In genomic region chr1:35557611-35558373, GRCh38 we compare ENCODE assay signal across 1 cellular context.
TF ChIP-seq lines count a peak whose summit lies in the region.

A gene with protein sequence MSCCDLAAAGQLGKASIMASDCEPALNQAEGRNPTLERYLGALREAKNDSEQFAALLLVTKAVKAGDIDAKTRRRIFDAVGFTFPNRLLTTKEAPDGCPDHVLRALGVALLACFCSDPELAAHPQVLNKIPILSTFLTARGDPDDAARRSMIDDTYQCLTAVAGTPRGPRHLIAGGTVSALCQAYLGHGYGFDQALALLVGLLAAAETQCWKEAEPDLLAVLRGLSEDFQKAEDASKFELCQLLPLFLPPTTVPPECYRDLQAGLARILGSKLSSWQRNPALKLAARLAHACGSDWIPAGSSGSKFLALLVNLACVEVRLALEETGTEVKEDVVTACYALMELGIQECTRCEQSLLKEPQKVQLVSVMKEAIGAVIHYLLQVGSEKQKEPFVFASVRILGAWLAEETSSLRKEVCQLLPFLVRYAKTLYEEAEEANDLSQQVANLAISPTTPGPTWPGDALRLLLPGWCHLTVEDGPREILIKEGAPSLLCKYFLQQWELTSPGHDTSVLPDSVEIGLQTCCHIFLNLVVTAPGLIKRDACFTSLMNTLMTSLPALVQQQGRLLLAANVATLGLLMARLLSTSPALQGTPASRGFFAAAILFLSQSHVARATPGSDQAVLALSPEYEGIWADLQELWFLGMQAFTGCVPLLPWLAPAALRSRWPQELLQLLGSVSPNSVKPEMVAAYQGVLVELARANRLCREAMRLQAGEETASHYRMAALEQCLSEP (plus strand): TSS chr1:35557799. CDS start chr1:35558191, 392 bp downstream.

TF ChIP-seq in HepG2, 621 proteins besides CTCF, POLR2A, EP300 and RAD21 (continued from another document and continues in another):
- TF ChIP-seq, protein P1, sequence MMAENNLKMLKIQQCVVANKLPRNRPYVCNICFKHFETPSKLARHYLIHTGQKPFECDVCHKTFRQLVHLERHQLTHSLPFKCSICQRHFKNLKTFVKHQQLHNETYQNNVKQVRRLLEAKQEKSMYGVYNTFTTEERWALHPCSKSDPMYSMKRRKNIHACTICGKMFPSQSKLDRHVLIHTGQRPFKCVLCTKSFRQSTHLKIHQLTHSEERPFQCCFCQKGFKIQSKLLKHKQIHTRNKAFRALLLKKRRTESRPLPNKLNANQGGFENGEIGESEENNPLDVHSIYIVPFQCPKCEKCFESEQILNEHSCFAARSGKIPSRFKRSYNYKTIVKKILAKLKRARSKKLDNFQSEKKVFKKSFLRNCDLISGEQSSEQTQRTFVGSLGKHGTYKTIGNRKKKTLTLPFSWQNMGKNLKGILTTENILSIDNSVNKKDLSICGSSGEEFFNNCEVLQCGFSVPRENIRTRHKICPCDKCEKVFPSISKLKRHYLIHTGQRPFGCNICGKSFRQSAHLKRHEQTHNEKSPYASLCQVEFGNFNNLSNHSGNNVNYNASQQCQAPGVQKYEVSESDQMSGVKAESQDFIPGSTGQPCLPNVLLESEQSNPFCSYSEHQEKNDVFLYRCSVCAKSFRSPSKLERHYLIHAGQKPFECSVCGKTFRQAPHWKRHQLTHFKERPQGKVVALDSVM (CRISPR knock-in tag; IDR thresholded peaks at IDR 0.05) = peak; percentile 49; the same call in 1 of the 2 replicates
- TF ChIP-seq SP1 (IDR thresholded peaks at IDR 0.05) (no peak), SP1 (CRISPR knock-in tag; IDR thresholded peaks at IDR 0.05) (peak; percentile 85), ERF (CRISPR knock-in tag; IDR thresholded peaks at IDR 0.05) (no peak), PAX8 (CRISPR knock-in tag; IDR thresholded peaks at IDR 0.05; ENCODE audit: borderline replicate concordance) (no peak), UBTF (CRISPR knock-in tag; IDR thresholded peaks at IDR 0.05) (peak; percentile 10), RBFOX2 (IDR thresholded peaks at IDR 0.05; ENCODE audit: low read depth, low read length) (no peak; the same call in 1 of the 2 replicates), ZNF737 (CRISPR knock-in tag; IDR thresholded peaks at IDR 0.05; ENCODE audit: borderline replicate concordance) (no peak), IRX3 (CRISPR knock-in tag; IDR thresholded peaks at IDR 0.05; ENCODE audit: borderline replicate concordance, low read depth) (no peak), ZNF790 (CRISPR knock-in tag; IDR thresholded peaks at IDR 0.05; ENCODE audit: borderline replicate concordance) (no peak), SMARCC2 (IDR thresholded peaks at IDR 0.05) (no peak), ZNF543 (CRISPR knock-in tag; IDR thresholded peaks at IDR 0.05) (0 out of 2 replicates have a peak, but pooled peaks have one; percentile 38), MTA1 (CRISPR knock-in tag; IDR thresholded peaks at IDR 0.05; ENCODE audit: borderline replicate concordance) (no peak), SNRNP70 (IDR thresholded peaks at IDR 0.05; ENCODE audit: low read depth, low read length) (no peak), KDM1A (CRISPR knock-in tag; IDR thresholded peaks at IDR 0.05) (no peak), RARA (CRISPR knock-in tag; IDR thresholded peaks at IDR 0.05) (no peak), CC2D1A (CRISPR knock-in tag; IDR thresholded peaks at IDR 0.05) (no peak), MIXL1 (CRISPR knock-in tag; IDR thresholded peaks at IDR 0.05) (0 out of 2 replicates have a peak, but pooled peaks have one; percentile 49), ZNF160 (CRISPR knock-in tag; IDR thresholded peaks at IDR 0.05) (no peak), SOX6 (IDR thresholded peaks at IDR 0.05) (no peak), SOX6 (CRISPR knock-in tag; IDR thresholded peaks at IDR 0.05) (peak; percentile 31), IKZF1 (IDR thresholded peaks at IDR 0.05) (no peak), ZNF260 (CRISPR knock-in tag; IDR thresholded peaks at IDR 0.05; ENCODE audit: borderline replicate concordance, low read depth) (no peak), ZFP62 (CRISPR knock-in tag; IDR thresholded peaks at IDR 0.05) (0 out of 2 replicates have a peak, but pooled peaks have one; percentile 35), ZC3H4 (CRISPR knock-in tag; IDR thresholded peaks at IDR 0.05; ENCODE audit: borderline replicate concordance) (no peak), ZNF460 (CRISPR knock-in tag; IDR thresholded peaks at IDR 0.05; ENCODE audit: borderline replicate concordance) (no peak), ZNF570 (CRISPR knock-in tag; IDR thresholded peaks at IDR 0.05; ENCODE audit: borderline replicate concordance) (no peak), NAIF1 (CRISPR knock-in tag; IDR thresholded peaks at IDR 0.05; ENCODE audit: borderline replicate concordance) (0 out of 2 replicates have a peak, but pooled peaks have one; percentile 33), TRAFD1 (CRISPR knock-in tag; IDR thresholded peaks at IDR 0.05; ENCODE audit: borderline replicate concordance) (no peak), RXRA (CRISPR knock-in tag; IDR thresholded peaks at IDR 0.05) (peak; percentile 61; the same call in 1 of the 2 replicates), SIX4 (CRISPR knock-in tag; IDR thresholded peaks at IDR 0.05) (no peak), FOXO1 (CRISPR knock-in tag; IDR thresholded peaks at IDR 0.05) (peak; percentile 24; the same call in 1 of the 2 replicates)
- TF ChIP-seq, protein P2, sequence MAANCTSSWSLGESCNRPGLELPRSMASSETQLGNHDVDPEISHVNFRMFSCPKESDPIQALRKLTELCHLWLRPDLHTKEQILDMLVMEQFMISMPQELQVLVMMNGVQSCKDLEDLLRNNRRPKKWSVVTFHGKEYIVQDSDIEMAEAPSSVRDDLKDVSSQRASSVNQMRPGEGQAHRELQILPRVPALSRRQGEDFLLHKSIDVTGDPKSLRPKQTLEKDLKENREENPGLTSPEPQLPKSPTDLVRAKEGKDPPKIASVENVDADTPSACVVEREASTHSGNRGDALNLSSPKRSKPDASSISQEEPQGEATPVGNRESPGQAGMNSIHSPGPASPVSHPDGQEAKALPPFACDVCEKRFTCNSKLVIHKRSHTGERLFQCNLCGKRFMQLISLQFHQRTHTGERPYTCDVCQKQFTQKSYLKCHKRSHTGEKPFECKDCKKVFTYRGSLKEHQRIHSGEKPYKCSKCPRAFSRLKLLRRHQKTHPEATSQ (CRISPR knock-in tag; IDR thresholded peaks at IDR 0.05; ENCODE audit: borderline replicate concordance) = no peak
- TF ChIP-seq, protein P3, sequence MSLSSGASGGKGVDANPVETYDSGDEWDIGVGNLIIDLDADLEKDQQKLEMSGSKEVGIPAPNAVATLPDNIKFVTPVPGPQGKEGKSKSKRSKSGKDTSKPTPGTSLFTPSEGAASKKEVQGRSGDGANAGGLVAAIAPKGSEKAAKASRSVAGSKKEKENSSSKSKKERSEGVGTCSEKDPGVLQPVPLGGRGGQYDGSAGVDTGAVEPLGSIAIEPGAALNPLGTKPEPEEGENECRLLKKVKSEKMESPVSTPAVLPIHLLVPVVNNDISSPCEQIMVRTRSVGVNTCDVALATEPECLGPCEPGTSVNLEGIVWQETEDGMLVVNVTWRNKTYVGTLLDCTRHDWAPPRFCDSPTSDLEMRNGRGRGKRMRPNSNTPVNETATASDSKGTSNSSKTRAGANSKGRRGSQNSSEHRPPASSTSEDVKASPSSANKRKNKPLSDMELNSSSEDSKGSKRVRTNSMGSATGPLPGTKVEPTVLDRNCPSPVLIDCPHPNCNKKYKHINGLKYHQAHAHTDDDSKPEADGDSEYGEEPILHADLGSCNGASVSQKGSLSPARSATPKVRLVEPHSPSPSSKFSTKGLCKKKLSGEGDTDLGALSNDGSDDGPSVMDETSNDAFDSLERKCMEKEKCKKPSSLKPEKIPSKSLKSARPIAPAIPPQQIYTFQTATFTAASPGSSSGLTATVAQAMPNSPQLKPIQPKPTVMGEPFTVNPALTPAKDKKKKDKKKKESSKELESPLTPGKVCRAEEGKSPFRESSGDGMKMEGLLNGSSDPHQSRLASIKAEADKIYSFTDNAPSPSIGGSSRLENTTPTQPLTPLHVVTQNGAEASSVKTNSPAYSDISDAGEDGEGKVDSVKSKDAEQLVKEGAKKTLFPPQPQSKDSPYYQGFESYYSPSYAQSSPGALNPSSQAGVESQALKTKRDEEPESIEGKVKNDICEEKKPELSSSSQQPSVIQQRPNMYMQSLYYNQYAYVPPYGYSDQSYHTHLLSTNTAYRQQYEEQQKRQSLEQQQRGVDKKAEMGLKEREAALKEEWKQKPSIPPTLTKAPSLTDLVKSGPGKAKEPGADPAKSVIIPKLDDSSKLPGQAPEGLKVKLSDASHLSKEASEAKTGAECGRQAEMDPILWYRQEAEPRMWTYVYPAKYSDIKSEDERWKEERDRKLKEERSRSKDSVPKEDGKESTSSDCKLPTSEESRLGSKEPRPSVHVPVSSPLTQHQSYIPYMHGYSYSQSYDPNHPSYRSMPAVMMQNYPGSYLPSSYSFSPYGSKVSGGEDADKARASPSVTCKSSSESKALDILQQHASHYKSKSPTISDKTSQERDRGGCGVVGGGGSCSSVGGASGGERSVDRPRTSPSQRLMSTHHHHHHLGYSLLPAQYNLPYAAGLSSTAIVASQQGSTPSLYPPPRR (CRISPR knock-in tag; IDR thresholded peaks at IDR 0.05; ENCODE audit: borderline replicate concordance) = no peak; the same call in 1 of the 2 replicates
- TF ChIP-seq, protein P4, sequence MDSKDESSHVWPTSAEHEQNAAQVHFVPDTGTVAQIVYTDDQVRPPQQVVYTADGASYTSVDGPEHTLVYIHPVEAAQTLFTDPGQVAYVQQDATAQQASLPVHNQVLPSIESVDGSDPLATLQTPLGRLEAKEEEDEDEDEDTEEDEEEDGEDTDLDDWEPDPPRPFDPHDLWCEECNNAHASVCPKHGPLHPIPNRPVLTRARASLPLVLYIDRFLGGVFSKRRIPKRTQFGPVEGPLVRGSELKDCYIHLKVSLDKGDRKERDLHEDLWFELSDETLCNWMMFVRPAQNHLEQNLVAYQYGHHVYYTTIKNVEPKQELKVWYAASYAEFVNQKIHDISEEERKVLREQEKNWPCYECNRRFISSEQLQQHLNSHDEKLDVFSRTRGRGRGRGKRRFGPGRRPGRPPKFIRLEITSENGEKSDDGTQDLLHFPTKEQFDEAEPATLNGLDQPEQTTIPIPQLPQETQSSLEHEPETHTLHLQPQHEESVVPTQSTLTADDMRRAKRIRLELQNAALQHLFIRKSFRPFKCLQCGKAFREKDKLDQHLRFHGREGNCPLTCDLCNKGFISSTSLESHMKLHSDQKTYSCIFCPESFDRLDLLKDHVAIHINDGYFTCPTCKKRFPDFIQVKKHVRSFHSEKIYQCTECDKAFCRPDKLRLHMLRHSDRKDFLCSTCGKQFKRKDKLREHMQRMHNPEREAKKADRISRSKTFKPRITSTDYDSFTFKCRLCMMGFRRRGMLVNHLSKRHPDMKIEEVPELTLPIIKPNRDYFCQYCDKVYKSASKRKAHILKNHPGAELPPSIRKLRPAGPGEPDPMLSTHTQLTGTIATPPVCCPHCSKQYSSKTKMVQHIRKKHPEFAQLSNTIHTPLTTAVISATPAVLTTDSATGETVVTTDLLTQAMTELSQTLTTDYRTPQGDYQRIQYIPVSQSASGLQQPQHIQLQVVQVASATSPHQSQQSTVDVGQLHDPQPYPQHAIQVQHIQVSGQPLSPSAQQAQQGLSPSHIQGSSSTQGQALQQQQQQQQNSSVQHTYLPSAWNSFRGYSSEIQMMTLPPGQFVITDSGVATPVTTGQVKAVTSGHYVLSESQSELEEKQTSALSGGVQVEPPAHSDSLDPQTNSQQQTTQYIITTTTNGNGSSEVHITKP (CRISPR knock-in tag; IDR thresholded peaks at IDR 0.05; ENCODE audit: low read depth) = no peak
- TF ChIP-seq, protein P5, sequence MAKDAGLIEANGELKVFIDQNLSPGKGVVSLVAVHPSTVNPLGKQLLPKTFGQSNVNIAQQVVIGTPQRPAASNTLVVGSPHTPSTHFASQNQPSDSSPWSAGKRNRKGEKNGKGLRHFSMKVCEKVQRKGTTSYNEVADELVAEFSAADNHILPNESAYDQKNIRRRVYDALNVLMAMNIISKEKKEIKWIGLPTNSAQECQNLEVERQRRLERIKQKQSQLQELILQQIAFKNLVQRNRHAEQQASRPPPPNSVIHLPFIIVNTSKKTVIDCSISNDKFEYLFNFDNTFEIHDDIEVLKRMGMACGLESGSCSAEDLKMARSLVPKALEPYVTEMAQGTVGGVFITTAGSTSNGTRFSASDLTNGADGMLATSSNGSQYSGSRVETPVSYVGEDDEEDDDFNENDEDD (CRISPR knock-in tag; IDR thresholded peaks at IDR 0.05; ENCODE audit: borderline replicate concordance) = no peak
